In genomic region chr13:45773944-45774343, GRCh38 we compare ENCODE assay signal across 15 cellular contexts.
DNase-seq lines count a peak whose midpoint lies in the region; ATAC-seq, FAIRE-seq and TF ChIP-seq lines count a peak whose summit lies in the region.
"Had no signal": no experiment of that assay in that cellular context is flagged by ENCODE, and none has a peak within 500 bp of the region (broad histone marks: within the 10 kb centered on the region; RNA-seq: fewer than 3 reads in every experiment).

No MANE protein-coding gene starts in this region.

- WGBS in mammary epithelial cell (ENCODE audit: low coverage, missing lambda C conversion rate) = 96% methylated on average over 3 of the region's 3 CpGs
- 67% methylated on average over 3 of the region's 3 CpGs for WGBS in GM12878 (ENCODE audit: insufficient coverage, insufficient replicate concordance, low lambda C conversion rate, missing lambda C conversion rate)
- WGBS in hepatocyte (ENCODE audit: low lambda C conversion rate, missing lambda C conversion rate) = 98% methylated on average over 3 of the region's 3 CpGs
- WGBS in smooth muscle cell (ENCODE audit: low lambda C conversion rate) = 98% methylated on average over 3 of the region's 3 CpGs

- H3K4me1 ChIP-seq in mammary epithelial cell (ENCODE audit: insufficient read depth, low read length) (peaks cover 9% of the 10 kb centered on the region), breast epithelium (no peaks in the 10 kb centered on the region), GM12878 (ENCODE audit: control insufficient read depth, insufficient read depth, low read length) (no peaks in the 10 kb centered on the region), hepatocyte (ENCODE audit: insufficient read depth) (peaks cover 11% of the 10 kb centered on the region), smooth muscle cell (ENCODE audit: low read depth) (peaks cover 15% of the 10 kb centered on the region)

- H3K27me3 ChIP-seq in mammary epithelial cell (ENCODE audit: insufficient read depth, low read length) = no peaks in the 10 kb centered on the region
- no peaks in the 10 kb centered on the region for H3K27me3 ChIP-seq in breast epithelium
- H3K27me3 ChIP-seq in GM12878 (replicated peaks in 1 of 2; ENCODE audit: control insufficient read depth in 2 of 2, insufficient read depth in 2 of 2, low read length in 1 of 2) = peaks cover 1 to 10% of the 10 kb centered on the region in 2 experiments
- H3K27me3 ChIP-seq in hepatocyte = peaks cover 2% of the 10 kb centered on the region
- H3K27me3 ChIP-seq in smooth muscle cell (ENCODE audit: low read depth) = peaks cover 72% of the 10 kb centered on the region
- H3K27me3 ChIP-seq: BLaER1 had no signal

- TF ChIP-seq POLR2A in breast epithelium (IDR thresholded peaks at IDR 0.05) (no peak), GM12878 (IDR thresholded peaks at IDR 0.05; ENCODE audit: low read depth, low read length) (no peak)

- intact Hi-C loops in mammary epithelial cell (cut with micrococcal nuclease) (no loop called here), breast epithelium (cut with DNase I; ENCODE audit: low total_unique reads) (no loop called here), GM12878 (cut with micrococcal nuclease; ENCODE audit: unreplicated experiment) (no loop called here)

- CTCF ChIA-PET in mammary epithelial cell (lab: Charles Lee; ENCODE audit: low non-redundant PET) = no interaction called here
- CTCF ChIA-PET in GM12878 (lab: Yijun Ruan, JAX) = no interaction called here

- H3K36me3 ChIP-seq in mammary epithelial cell (ENCODE audit: insufficient read depth, low read length) = no peaks in the 10 kb centered on the region
- no peaks in the 10 kb centered on the region for H3K36me3 ChIP-seq in breast epithelium
- no peaks in the 10 kb centered on the region for H3K36me3 ChIP-seq in GM12878 (ENCODE audit: control insufficient read depth in 2 of 2, insufficient read depth in 2 of 2, low read length in 1 of 2)
- H3K36me3 ChIP-seq in hepatocyte (replicated peaks; ENCODE audit: insufficient read depth, low read depth) = no peaks in the 10 kb centered on the region
- H3K36me3 ChIP-seq in smooth muscle cell (ENCODE audit: low read depth) = no peaks in the 10 kb centered on the region
- H3K36me3 ChIP-seq: BLaER1 had no signal

- H3K27ac ChIP-seq in mammary epithelial cell (ENCODE audit: insufficient read depth, low read depth, low read length) = no peak overlapping the region
- H3K27ac ChIP-seq in breast epithelium = no peak overlapping the region
- no peak overlapping the region for H3K27ac ChIP-seq in GM12878 (ENCODE audit: control insufficient read depth, insufficient read depth)
- peak overlapping the region; percentile 19 for H3K27ac ChIP-seq in hepatocyte
- H3K27ac ChIP-seq in smooth muscle cell (ENCODE audit: low read depth) = no peak overlapping the region
- H3K27ac ChIP-seq: BLaER1 had no signal

- no peaks in the 10 kb centered on the region for H3K9me2 ChIP-seq in hepatocyte (replicated peaks; ENCODE audit: insufficient read depth)

- no peak for TF ChIP-seq EP300 in GM12878 (IDR thresholded peaks at IDR 0.05; ENCODE audit: borderline replicate concordance in 1 of 2, control insufficient read depth in 1 of 2, low read depth in 2 of 2, low read length in 2 of 2)

- H2AFZ ChIP-seq in mammary epithelial cell (ENCODE audit: low read depth, low read length) = peak overlapping the region; percentile 11
- H2AFZ ChIP-seq in GM12878 (ENCODE audit: control insufficient read depth, low read depth, low read length) = no peak overlapping the region
- H2AFZ ChIP-seq in hepatocyte = no peak overlapping the region
- H2AFZ ChIP-seq in smooth muscle cell (ENCODE audit: low read depth) = no peak overlapping the region

- H3K4me2 ChIP-seq in mammary epithelial cell (ENCODE audit: insufficient read depth, low read depth, low read length) = peak overlapping the region; percentile 5
- no peak overlapping the region for H3K4me2 ChIP-seq in GM12878 (ENCODE audit: control insufficient read depth, insufficient read depth)
- no peak overlapping the region for H3K4me2 ChIP-seq in hepatocyte
- H3K4me2 ChIP-seq in smooth muscle cell = no peak overlapping the region
- H3K4me2 ChIP-seq: BLaER1 had no signal

- peak; percentile 31 for FAIRE-seq in GM12878 (lab: Jason Lieb, UNC)
- FAIRE-seq: H54, HTR-8/SVneo had no signal

- no peak for DNase-seq in mammary epithelial cell
- no peak for DNase-seq in breast epithelium (ENCODE audit: low spot score in 2 of 2)
- no peak for DNase-seq in GM12878 (ENCODE audit: low read depth, low spot score)
- no peak for DNase-seq in hepatocyte (ENCODE audit: low spot score)
- no peak for DNase-seq in stimulated activated CD4-positive, alpha-beta T cell treated with anti-CD3 and anti-CD28 coated beads, Interleukin-1b, Interleukin-23, amount 100 ng/mL, for 48 hours
- no peak for DNase-seq in smooth muscle cell (lab: John Stamatoyannopoulos, UW; ENCODE audit: unreplicated experiment)
- DNase-seq in H4 (ENCODE audit: low spot score) = no peak
- DNase-seq: 8988T; CD4-positive, alpha-beta memory T cell; DMS79; GF-D8; HCEC 1CT had no signal

- ATAC-seq in GM12878 = no peak

- BruUV-seq in mammary epithelial cell (replicated peaks; lab: Mats Ljungman, UMichigan) = no TSS peak
- BruUV-seq in GM12878 (replicated peaks; lab: Mats Ljungman, UMichigan) = no TSS peak

- H3K4me3 ChIP-seq in mammary epithelial cell (replicated peaks in 1 of 3; ENCODE audit: insufficient read depth in 1 of 3, low read depth in 2 of 3, low read length in 3 of 3) = no peak overlapping the region
- H3K4me3 ChIP-seq in breast epithelium = no peak overlapping the region
- no peak overlapping the region for H3K4me3 ChIP-seq in GM12878
- H3K4me3 ChIP-seq in hepatocyte = no peak overlapping the region
- H3K4me3 ChIP-seq in smooth muscle cell = no peak overlapping the region
- H3K4me3 ChIP-seq: BLaER1 had no signal

- POLR2A ChIA-PET in GM12878 (lab: Charles Lee) = no interaction called here

- dilution Hi-C loops in mammary epithelial cell (cut with HindIII; ENCODE audit: low sequenced_read_pairs) = no loop called here

- H3K9ac ChIP-seq in mammary epithelial cell (ENCODE audit: insufficient read depth, low read length) = no peak overlapping the region
- H3K9ac ChIP-seq in GM12878 (ENCODE audit: control insufficient read depth, insufficient read depth, low read length) = no peak overlapping the region
- no peak overlapping the region for H3K9ac ChIP-seq in smooth muscle cell (ENCODE audit: low read depth)
- H3K9ac ChIP-seq: BLaER1 had no signal

- SMC1A ChIA-PET in GM12878 (lab: Charles Lee; ENCODE audit: uncharacterized antibody, unreplicated experiment) = interaction anchor here (0.7 kb wide), 1 partner anchor 36 kb away, joined by 3 read pairs; no protein-coding TSS in a partner anchor

- no peak for TF ChIP-seq CTCF in mammary epithelial cell (conservative IDR thresholded peaks at IDR 0.05 in 1 of 2, IDR thresholded peaks at IDR 0.05 in 1 of 2; ENCODE audit: extremely low read depth in 1 of 2, insufficient read depth in 1 of 2, low read depth in 1 of 2, low read length in 2 of 2)
- no peak for TF ChIP-seq CTCF in breast epithelium (IDR thresholded peaks at IDR 0.05)
- TF ChIP-seq CTCF in GM12878 (IDR thresholded peaks at IDR 0.05 in 2 of 3, conservative IDR thresholded peaks at IDR 0.05 in 1 of 3; ENCODE audit: control insufficient read depth in 2 of 3, extremely low read depth in 1 of 3, insufficient read depth in 1 of 3, low read depth in 3 of 3, low read length in 3 of 3) = no peak
- TF ChIP-seq CTCF in hepatocyte (IDR thresholded peaks at IDR 0.05; ENCODE audit: poor library complexity) = no peak
- no peak for TF ChIP-seq CTCF in smooth muscle cell (IDR thresholded peaks at IDR 0.05; ENCODE audit: borderline replicate concordance, insufficient read depth, poor library complexity, severe bottlenecking)

- RAD21 ChIA-PET in GM12878 (lab: Charles Lee; ENCODE audit: unreplicated experiment) = no interaction called here

- H4K20me1 ChIP-seq in mammary epithelial cell (ENCODE audit: insufficient read depth, low read length) = no peaks in the 10 kb centered on the region
- no peaks in the 10 kb centered on the region for H4K20me1 ChIP-seq in GM12878 (ENCODE audit: control insufficient read depth, insufficient read depth)
- H4K20me1 ChIP-seq in hepatocyte (ENCODE audit: insufficient read depth, poor library complexity, severe bottlenecking) = no peaks in the 10 kb centered on the region
- no peaks in the 10 kb centered on the region for H4K20me1 ChIP-seq in smooth muscle cell (ENCODE audit: low read depth)
- H4K20me1 ChIP-seq: BLaER1 had no signal

- H3K79me2 ChIP-seq in mammary epithelial cell (ENCODE audit: insufficient read depth, low read length) = no peaks in the 10 kb centered on the region
- no peaks in the 10 kb centered on the region for H3K79me2 ChIP-seq in GM12878 (ENCODE audit: control insufficient read depth, insufficient read depth, low read length)
- H3K79me2 ChIP-seq in hepatocyte = no peaks in the 10 kb centered on the region
- no peaks in the 10 kb centered on the region for H3K79me2 ChIP-seq in smooth muscle cell (ENCODE audit: low read depth)

- H3F3A ChIP-seq in smooth muscle cell (ENCODE audit: low read depth) = no peaks in the 10 kb centered on the region

- no peak for TF ChIP-seq RAD21 in GM12878 (IDR thresholded peaks at IDR 0.05; ENCODE audit: insufficient read depth, low read depth, low read length)

- in situ Hi-C loops in mammary epithelial cell (cut with MboI; ENCODE audit: low sequenced_read_pairs in 2 of 2) = no loop called here
- in situ Hi-C loops in GM12878 (cut with MboI) = no loop called here

- no peaks in the 10 kb centered on the region for H3K9me3 ChIP-seq in mammary epithelial cell (replicated peaks; ENCODE audit: insufficient read depth, low read length)
- H3K9me3 ChIP-seq in breast epithelium = no peaks in the 10 kb centered on the region
- H3K9me3 ChIP-seq in GM12878 (replicated peaks; ENCODE audit: control insufficient read depth, insufficient read depth, low read length) = no peaks in the 10 kb centered on the region
- no peaks in the 10 kb centered on the region for H3K9me3 ChIP-seq in hepatocyte (ENCODE audit: low read depth)
- no peaks in the 10 kb centered on the region for H3K9me3 ChIP-seq in smooth muscle cell (replicated peaks; ENCODE audit: low read depth)
- H3K9me3 ChIP-seq: BLaER1 had no signal

TF ChIP-seq in GM12878, 131 proteins besides CTCF, POLR2A, EP300 and RAD21 (continues in another document):
- no peak for TF ChIP-seq KDM1A (IDR thresholded peaks at IDR 0.05; ENCODE audit: borderline replicate concordance)
- TF ChIP-seq BMI1 (IDR thresholded peaks at IDR 0.05; ENCODE audit: borderline replicate concordance) = no peak
- TF ChIP-seq MTA3 (IDR thresholded peaks at IDR 0.05; ENCODE audit: borderline replicate concordance, low read length) = no peak
- TF ChIP-seq SIN3A (IDR thresholded peaks at IDR 0.05; ENCODE audit: low read depth, low read length) = no peak
- TF ChIP-seq SMARCA5 (IDR thresholded peaks at IDR 0.05) = no peak
- TF ChIP-seq NR2C1 (IDR thresholded peaks at IDR 0.05) = no peak
- TF ChIP-seq ZNF217 (IDR thresholded peaks at IDR 0.05) = no peak
- TF ChIP-seq ETV6 (conservative IDR thresholded peaks at IDR 0.05 in 1 of 2, IDR thresholded peaks at IDR 0.05 in 1 of 2; ENCODE audit: borderline replicate concordance in 1 of 2, low read depth in 1 of 2) = no peak
